36 cellular contexts compared by ENCODE assay signal in genomic region chr4:28690890-28691289, GRCh38.
"Had no signal": no experiment of that assay in that cellular context is flagged by ENCODE, and none has a peak within 500 bp of the region (broad histone marks: within the 10 kb centered on the region; RNA-seq: fewer than 3 reads in every experiment).

No MANE protein-coding gene starts in this region.

- H3K9me3 ChIP-seq: MG63 had no signal

- H3K4me3 ChIP-seq: MG63 had no signal

- H3K27me3 ChIP-seq: MG63 had no signal

- DNase-seq: MG63, MM.1S, MV-4-11, NCI-H1048, NCI-H1092, NCI-H1092 treated with DMSO at 0.1 percent for 48 hours, NCI-H1105, NCI-H1105 treated with DMSO at 0.1 percent for 48 hours, NCI-H1417, NCI-H1417 treated with DMSO at 0.1 percent for 48 hours, NCI-H1436, NCI-H1436 treated with DMSO at 0.1 percent for 48 hours, NCI-H146, NCI-H1694, NCI-H1694 treated with DMSO at 0.1 percent for 48 hours, NCI-H187, NCI-H187 treated with DMSO at 0.1 percent for 48 hours, NCI-H1930, NCI-H2029, NCI-H2029 treated with DMSO at 0.1 percent for 48 hours, NCI-H2081, NCI-H2081 treated with DMSO at 0.1 percent for 48 hours, NCI-H2107, NCI-H2171, NCI-H2171 treated with DMSO at 0.1 percent for 48 hours, NCI-H2227 treated with DMSO at 0.1 percent for 48 hours, NCI-H226, NCI-H345, NCI-H446, NCI-H446 treated with DMSO at 0.1 percent for 48 hours, NCI-H510A, NCI-H510A treated with DMSO at 0.1 percent for 48 hours, NCI-H524, NCI-H524 treated with DMSO at 0.1 percent for 48 hours, NCI-H526, NCI-H526 treated with DMSO at 0.1 percent for 48 hours had no signal

- H3K36me3 ChIP-seq: MG63 had no signal
